In the genomic region with DNA sequence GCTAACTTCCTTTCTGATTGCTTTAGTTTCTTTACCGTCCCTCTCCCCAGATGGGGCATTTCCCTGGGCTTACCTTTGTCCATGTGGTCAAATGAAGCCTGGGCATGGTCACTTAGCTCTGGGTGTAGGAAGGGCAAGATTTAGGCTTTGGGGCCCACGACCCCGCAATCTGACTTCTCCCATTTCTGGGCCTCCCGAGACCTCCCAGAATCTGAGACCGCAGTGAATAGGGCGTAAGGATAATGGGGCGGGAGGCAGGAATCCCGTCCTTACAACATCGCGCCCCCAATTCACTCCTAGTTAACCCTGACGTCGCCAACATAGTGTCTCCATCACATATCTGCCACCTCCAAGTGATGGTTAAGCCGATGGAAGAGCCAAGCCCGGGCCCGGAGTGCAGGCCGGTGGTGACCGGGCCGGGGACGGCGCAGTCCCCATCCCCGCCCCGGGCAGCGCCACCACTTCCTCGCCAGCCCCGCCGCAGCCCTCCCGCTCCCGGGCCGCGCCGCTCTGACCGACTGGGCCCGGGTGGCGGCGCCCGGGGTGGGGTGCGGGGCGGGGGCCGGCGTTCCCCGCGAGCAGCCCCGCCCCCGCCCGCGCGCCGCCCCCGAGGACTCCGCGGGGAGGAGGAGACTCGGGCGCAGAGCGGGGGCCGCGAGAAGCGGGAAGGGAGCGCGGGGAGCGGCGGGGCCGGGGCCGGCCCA, we compare ENCODE assay signal across 1 cellular context.
A peak's percentile ranks its signal among the peaks of the same experiment; 100 is the strongest.
TF ChIP-seq lines count a peak whose summit lies in the region.

A gene with protein sequence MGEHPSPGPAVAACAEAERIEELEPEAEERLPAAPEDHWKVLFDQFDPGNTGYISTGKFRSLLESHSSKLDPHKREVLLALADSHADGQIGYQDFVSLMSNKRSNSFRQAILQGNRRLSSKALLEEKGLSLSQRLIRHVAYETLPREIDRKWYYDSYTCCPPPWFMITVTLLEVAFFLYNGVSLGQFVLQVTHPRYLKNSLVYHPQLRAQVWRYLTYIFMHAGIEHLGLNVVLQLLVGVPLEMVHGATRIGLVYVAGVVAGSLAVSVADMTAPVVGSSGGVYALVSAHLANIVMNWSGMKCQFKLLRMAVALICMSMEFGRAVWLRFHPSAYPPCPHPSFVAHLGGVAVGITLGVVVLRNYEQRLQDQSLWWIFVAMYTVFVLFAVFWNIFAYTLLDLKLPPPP (plus strand): TSS at position 641 of the 704 bp plus-strand sequence. CDS start 358 bp downstream, outside the sequence.

TF ChIP-seq in HepG2, 621 proteins besides CTCF, POLR2A, EP300 and RAD21:
- TF ChIP-seq, protein P1, sequence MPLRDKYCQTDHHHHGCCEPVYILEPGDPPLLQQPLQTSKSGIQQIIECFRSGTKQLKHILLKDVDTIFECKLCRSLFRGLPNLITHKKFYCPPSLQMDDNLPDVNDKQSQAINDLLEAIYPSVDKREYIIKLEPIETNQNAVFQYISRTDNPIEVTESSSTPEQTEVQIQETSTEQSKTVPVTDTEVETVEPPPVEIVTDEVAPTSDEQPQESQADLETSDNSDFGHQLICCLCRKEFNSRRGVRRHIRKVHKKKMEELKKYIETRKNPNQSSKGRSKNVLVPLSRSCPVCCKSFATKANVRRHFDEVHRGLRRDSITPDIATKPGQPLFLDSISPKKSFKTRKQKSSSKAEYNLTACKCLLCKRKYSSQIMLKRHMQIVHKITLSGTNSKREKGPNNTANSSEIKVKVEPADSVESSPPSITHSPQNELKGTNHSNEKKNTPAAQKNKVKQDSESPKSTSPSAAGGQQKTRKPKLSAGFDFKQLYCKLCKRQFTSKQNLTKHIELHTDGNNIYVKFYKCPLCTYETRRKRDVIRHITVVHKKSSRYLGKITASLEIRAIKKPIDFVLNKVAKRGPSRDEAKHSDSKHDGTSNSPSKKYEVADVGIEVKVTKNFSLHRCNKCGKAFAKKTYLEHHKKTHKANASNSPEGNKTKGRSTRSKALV (CRISPR knock-in tag; IDR thresholded peaks at IDR 0.05), result 0 out of 2 replicates have a peak, but pooled peaks have one; percentile 27
- TF ChIP-seq SAP130 (CRISPR knock-in tag; IDR thresholded peaks at IDR 0.05; ENCODE audit: low read depth), result no peak
TF ChIP-seq in HepG2: peak in this region for 1.
